1 cellular context compared by ENCODE assay signal in the genomic region with DNA sequence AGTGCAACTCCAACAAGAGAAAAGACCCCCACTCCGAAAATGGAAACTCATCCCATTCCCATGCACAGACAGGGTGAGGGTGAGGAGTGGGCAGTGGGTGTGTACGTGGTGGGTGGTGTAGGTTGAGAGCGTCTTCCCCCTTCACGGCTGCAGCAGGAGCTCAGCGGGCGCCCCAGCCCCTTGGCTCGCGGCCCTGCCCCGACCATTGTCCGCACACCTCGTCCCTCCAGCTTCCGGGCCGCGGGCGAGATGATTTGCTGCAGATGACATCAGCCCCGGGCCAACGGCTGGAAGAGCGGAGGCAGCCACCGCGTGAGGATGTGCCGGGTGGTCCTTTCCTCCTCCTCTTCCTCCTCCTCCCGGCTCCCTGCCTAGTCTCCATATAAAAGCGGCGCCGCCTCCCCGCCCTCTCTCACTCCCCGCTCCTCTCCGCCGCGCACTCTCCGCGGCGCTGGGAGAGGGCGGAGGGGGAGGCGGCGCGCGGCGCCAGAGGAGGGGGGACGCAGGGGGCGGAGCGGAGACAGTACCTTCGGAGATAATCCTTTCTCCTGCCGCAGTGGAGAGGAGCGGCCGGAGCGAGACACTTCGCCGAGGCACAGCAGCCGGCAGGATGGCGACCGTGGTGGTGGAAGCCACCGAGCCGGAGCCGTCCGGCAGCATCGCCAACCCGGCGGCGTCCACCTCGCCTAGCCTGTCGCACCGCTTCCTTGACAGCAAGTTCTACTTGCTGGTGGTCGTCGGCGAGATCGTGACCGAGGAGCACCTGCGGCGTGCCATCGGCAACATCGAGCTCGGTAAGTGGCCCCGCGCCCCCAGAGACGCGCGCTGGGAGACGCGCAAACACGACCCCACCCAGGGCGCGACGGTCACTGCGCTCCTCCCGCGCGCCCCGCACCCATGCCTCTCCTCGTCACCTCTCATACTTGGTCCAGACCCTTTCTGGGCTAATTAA.
TF ChIP-seq lines count a peak whose summit lies in the region.

TSS of gene MAP1B (plus strand) at position 554 of the 952 bp plus-strand sequence. CDS start at position 611, 57 bp downstream.

TF ChIP-seq in HepG2, 621 proteins besides CTCF, POLR2A, EP300 and RAD21 (continued from another document and continues in another):
- no peak for TF ChIP-seq HMGXB3 (CRISPR knock-in tag; IDR thresholded peaks at IDR 0.05; ENCODE audit: borderline replicate concordance)
- TF ChIP-seq ZNF567 (CRISPR knock-in tag; IDR thresholded peaks at IDR 0.05; ENCODE audit: borderline replicate concordance) = no peak
- no peak for TF ChIP-seq ZNF253 (CRISPR knock-in tag; IDR thresholded peaks at IDR 0.05; ENCODE audit: borderline replicate concordance)
- TF ChIP-seq SIX1 (CRISPR knock-in tag; IDR thresholded peaks at IDR 0.05; ENCODE audit: borderline replicate concordance) = no peak
- no peak for TF ChIP-seq AGO2 (optimal IDR thresholded peaks at IDR 0.05; ENCODE audit: low read depth, low read length)
- TF ChIP-seq ZNF746 (CRISPR knock-in tag; IDR thresholded peaks at IDR 0.05) = no peak
- TF ChIP-seq HMGXB4 (CRISPR knock-in tag; IDR thresholded peaks at IDR 0.05; ENCODE audit: borderline replicate concordance in 1 of 2, low read depth in 1 of 2) = peak in 1 of 2 experiments; percentile 9; a peak in 1 of 4 replicates
- no peak for TF ChIP-seq HMG20A (CRISPR knock-in tag; IDR thresholded peaks at IDR 0.05; ENCODE audit: borderline replicate concordance)
- no peak for TF ChIP-seq RXRA (CRISPR knock-in tag; IDR thresholded peaks at IDR 0.05)
- no peak for TF ChIP-seq ZNF335 (CRISPR knock-in tag; IDR thresholded peaks at IDR 0.05)
- no peak for TF ChIP-seq ZNF260 (CRISPR knock-in tag; IDR thresholded peaks at IDR 0.05; ENCODE audit: borderline replicate concordance, low read depth)
- TF ChIP-seq ZMAT5 (CRISPR knock-in tag; IDR thresholded peaks at IDR 0.05; ENCODE audit: borderline replicate concordance, low read depth) = no peak
- no peak for TF ChIP-seq NFE2L2 (IDR thresholded peaks at IDR 0.05; ENCODE audit: low read length)
- TF ChIP-seq ELF3 (CRISPR knock-in tag; IDR thresholded peaks at IDR 0.05) = peak; percentile 42; the same call in 1 of the 2 replicates
- TF ChIP-seq, protein P1, sequence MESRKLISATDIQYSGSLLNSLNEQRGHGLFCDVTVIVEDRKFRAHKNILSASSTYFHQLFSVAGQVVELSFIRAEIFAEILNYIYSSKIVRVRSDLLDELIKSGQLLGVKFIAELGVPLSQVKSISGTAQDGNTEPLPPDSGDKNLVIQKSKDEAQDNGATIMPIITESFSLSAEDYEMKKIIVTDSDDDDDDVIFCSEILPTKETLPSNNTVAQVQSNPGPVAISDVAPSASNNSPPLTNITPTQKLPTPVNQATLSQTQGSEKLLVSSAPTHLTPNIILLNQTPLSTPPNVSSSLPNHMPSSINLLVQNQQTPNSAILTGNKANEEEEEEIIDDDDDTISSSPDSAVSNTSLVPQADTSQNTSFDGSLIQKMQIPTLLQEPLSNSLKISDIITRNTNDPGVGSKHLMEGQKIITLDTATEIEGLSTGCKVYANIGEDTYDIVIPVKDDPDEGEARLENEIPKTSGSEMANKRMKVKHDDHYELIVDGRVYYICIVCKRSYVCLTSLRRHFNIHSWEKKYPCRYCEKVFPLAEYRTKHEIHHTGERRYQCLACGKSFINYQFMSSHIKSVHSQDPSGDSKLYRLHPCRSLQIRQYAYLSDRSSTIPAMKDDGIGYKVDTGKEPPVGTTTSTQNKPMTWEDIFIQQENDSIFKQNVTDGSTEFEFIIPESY (CRISPR knock-in tag; IDR thresholded peaks at IDR 0.05) = no peak
- TF ChIP-seq NFE2L1 (CRISPR knock-in tag; IDR thresholded peaks at IDR 0.05; ENCODE audit: borderline replicate concordance) = no peak
- TF ChIP-seq, protein P2, sequence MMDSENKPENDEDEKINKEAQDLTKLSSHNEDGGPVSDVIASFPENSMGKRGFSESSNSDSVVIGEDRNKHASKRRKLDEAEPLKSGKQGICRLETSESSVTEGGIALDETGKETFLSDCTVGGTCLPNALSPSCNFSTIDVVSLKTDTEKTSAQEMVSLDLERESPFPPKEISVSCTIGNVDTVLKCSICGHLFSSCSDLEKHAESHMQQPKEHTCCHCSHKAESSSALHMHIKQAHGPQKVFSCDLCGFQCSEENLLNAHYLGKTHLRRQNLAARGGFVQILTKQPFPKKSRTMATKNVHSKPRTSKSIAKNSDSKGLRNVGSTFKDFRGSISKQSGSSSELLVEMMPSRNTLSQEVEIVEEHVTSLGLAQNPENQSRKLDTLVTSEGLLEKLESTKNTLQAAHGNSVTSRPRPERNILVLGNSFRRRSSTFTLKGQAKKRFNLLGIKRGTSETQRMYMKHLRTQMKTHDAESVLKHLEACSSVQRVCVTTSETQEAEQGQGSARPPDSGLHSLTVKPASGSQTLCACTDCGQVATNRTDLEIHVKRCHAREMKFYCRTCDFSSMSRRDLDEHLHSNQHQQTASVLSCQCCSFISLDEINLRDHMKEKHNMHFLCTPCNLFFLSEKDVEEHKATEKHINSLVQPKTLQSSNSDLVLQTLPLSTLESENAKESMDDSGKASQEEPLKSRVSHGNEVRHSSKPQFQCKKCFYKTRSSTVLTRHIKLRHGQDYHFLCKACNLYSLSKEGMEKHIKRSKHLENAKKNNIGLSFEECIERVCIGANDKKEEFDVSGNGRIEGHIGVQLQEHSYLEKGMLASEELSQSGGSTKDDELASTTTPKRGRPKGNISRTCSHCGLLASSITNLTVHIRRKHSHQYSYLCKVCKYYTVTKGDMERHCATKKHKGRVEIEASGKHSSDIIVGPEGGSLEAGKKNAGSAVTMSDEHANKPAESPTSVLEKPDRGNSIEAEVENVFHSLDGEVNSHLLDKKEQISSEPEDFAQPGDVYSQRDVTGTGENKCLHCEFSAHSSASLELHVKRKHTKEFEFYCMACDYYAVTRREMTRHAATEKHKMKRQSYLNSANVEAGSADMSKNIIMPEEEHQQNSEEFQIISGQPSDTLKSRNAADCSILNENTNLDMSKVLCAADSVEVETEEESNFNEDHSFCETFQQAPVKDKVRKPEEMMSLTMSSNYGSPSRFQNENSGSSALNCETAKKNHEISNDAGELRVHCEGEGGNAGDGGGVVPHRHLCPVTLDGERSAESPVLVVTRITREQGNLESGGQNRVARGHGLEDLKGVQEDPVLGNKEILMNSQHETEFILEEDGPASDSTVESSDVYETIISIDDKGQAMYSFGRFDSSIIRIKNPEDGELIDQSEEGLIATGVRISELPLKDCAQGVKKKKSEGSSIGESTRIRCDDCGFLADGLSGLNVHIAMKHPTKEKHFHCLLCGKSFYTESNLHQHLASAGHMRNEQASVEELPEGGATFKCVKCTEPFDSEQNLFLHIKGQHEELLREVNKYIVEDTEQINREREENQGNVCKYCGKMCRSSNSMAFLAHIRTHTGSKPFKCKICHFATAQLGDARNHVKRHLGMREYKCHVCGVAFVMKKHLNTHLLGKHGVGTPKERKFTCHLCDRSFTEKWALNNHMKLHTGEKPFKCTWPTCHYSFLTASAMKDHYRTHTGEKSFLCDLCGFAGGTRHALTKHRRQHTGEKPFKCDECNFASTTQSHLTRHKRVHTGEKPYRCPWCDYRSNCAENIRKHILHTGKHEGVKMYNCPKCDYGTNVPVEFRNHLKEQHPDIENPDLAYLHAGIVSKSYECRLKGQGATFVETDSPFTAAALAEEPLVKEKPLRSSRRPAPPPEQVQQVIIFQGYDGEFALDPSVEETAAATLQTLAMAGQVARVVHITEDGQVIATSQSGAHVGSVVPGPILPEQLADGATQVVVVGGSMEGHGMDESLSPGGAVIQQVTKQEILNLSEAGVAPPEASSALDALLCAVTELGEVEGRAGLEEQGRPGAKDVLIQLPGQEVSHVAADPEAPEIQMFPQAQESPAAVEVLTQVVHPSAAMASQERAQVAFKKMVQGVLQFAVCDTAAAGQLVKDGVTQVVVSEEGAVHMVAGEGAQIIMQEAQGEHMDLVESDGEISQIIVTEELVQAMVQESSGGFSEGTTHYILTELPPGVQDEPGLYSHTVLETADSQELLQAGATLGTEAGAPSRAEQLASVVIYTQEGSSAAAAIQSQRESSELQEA (CRISPR knock-in tag; IDR thresholded peaks at IDR 0.05; ENCODE audit: not compliant biosample characterization) = no peak
- TF ChIP-seq RBM39 (IDR thresholded peaks at IDR 0.05; ENCODE audit: low read depth, low read length, poor library complexity, severe bottlenecking) = peak; percentile 23
- TF ChIP-seq, protein P3, sequence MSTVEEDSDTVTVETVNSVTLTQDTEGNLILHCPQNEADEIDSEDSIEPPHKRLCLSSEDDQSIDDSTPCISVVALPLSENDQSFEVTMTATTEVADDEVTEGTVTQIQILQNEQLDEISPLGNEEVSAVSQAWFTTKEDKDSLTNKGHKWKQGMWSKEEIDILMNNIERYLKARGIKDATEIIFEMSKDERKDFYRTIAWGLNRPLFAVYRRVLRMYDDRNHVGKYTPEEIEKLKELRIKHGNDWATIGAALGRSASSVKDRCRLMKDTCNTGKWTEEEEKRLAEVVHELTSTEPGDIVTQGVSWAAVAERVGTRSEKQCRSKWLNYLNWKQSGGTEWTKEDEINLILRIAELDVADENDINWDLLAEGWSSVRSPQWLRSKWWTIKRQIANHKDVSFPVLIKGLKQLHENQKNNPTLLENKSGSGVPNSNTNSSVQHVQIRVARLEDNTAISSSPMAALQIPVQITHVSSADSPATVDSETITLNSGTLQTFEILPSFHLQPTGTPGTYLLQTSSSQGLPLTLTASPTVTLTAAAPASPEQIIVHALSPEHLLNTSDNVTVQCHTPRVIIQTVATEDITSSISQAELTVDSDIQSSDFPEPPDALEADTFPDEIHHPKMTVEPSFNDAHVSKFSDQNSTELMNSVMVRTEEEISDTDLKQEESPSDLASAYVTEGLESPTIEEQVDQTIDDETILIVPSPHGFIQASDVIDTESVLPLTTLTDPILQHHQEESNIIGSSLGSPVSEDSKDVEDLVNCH (CRISPR knock-in tag; IDR thresholded peaks at IDR 0.05) = no peak
- TF ChIP-seq, protein P4, sequence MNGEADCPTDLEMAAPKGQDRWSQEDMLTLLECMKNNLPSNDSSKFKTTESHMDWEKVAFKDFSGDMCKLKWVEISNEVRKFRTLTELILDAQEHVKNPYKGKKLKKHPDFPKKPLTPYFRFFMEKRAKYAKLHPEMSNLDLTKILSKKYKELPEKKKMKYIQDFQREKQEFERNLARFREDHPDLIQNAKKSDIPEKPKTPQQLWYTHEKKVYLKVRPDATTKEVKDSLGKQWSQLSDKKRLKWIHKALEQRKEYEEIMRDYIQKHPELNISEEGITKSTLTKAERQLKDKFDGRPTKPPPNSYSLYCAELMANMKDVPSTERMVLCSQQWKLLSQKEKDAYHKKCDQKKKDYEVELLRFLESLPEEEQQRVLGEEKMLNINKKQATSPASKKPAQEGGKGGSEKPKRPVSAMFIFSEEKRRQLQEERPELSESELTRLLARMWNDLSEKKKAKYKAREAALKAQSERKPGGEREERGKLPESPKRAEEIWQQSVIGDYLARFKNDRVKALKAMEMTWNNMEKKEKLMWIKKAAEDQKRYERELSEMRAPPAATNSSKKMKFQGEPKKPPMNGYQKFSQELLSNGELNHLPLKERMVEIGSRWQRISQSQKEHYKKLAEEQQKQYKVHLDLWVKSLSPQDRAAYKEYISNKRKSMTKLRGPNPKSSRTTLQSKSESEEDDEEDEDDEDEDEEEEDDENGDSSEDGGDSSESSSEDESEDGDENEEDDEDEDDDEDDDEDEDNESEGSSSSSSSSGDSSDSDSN (CRISPR knock-in tag; IDR thresholded peaks at IDR 0.05) = peak; percentile 21; the same call in 1 of the 2 replicates
- TF ChIP-seq REPIN1 (CRISPR knock-in tag; IDR thresholded peaks at IDR 0.05; ENCODE audit: borderline replicate concordance, low read depth) = no peak
- TF ChIP-seq ETV5 (CRISPR knock-in tag; IDR thresholded peaks at IDR 0.05; ENCODE audit: borderline replicate concordance) = no peak
- TF ChIP-seq ZBTB1 (CRISPR knock-in tag; IDR thresholded peaks at IDR 0.05; ENCODE audit: borderline replicate concordance) = no peak
- TF ChIP-seq ZNF703 (CRISPR knock-in tag; IDR thresholded peaks at IDR 0.05; ENCODE audit: borderline replicate concordance) = no peak
- TF ChIP-seq ZNF33B (CRISPR knock-in tag; IDR thresholded peaks at IDR 0.05) = no peak
